In the genomic region with DNA sequence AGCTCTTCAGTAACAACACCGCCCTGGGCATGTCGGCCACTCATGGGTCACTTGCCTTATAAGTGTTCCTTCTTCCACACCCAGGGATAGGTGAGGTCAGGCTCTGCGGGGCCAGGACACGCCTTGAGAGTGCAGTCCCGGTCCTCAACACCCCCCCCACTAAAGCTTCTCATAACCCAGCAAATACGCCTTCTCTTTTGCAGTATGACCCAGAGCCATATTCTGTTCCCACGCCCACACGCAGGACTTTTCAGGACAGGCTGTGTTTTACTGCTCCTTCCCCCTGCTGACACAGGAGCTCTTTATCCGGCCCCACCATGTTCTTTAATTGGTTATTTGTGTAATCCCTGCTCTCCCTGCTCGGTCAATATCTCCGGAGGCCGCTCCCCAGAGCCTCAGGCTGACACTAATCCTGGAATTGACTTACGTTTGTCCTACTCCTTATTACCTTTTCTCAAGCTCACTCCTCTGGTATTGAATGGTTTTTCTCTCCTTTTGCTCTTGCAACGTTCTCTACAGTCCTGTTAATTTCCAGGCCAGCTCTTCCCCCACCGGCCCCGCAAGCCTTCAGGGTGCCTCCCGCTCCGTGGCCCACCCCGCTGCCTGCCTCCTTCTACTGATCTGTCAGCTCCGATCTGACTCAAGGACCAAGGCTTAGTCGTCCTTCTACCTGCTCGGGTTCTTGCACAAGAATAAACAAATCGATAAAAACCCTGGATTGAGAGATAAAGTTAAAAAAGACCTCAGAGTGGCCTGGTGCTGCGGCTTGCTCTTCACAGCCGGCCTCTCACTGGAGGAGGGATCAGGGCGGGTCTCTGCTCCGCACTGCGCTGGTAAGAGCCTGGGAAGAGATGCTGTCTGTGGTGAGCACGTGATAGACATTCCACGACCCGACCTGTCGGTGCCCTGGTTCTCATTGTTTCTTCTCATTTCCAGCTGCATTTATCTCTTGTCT, we compare ENCODE assay signal across 12 cellular contexts.
DNase-seq lines count a peak whose midpoint lies in the region; ATAC-seq and TF ChIP-seq lines count a peak whose summit lies in the region.
"Had no signal": no experiment of that assay in that cellular context is flagged by ENCODE, and none has a peak within 500 bp of the region (broad histone marks: within the 10 kb centered on the region; RNA-seq: fewer than 3 reads in every experiment).

No MANE protein-coding gene starts in this region.

- H3K4me3 ChIP-seq in heart right ventricle (no peak overlapping the region), mesendoderm (ENCODE audit: low read length) (no peak overlapping the region), transverse colon (no peak overlapping the region)
- H3K4me3 ChIP-seq: vagina had no signal

- H3K4me3 Mint-ChIP-seq in central memory CD8-positive, alpha-beta T cell, result no peak overlapping the region

- TF ChIP-seq POLR2A in transverse colon (IDR thresholded peaks at IDR 0.05), result no peak
- no peak for TF ChIP-seq POLR2A in GM18505 (IDR thresholded peaks at IDR 0.05; ENCODE audit: borderline replicate concordance, extremely low read depth, insufficient read depth, insufficient read length)

- TF ChIP-seq CTCF in heart right ventricle (IDR thresholded peaks at IDR 0.05) (no peak), transverse colon (IDR thresholded peaks at IDR 0.05) (no peak)

- H2BK120ac ChIP-seq in mesendoderm (ENCODE audit: low read depth, low read length), result no peak overlapping the region

- H3K18ac ChIP-seq in mesendoderm (ENCODE audit: low read length), result no peak overlapping the region

- no peak overlapping the region for H4K5ac ChIP-seq in mesendoderm (ENCODE audit: low read length)

- H3K9me3 ChIP-seq in heart right ventricle (no peaks in the 10 kb centered on the region), transverse colon (no peaks in the 10 kb centered on the region)
- H3K9me3 ChIP-seq: vagina had no signal

- H3K27me3 ChIP-seq in heart right ventricle (no peaks in the 10 kb centered on the region), mesendoderm (ENCODE audit: insufficient read depth, low read length, poor library complexity) (no peaks in the 10 kb centered on the region), transverse colon (no peaks in the 10 kb centered on the region)
- H3K27me3 ChIP-seq: vagina had no signal

- no peak overlapping the region for H3K23ac ChIP-seq in mesendoderm (ENCODE audit: low read length)

- ATAC-seq in heart right ventricle (peak in 7 of 8 donors; percentile 20 to 68 (median 49)), GM18505 (IDR thresholded peaks at IDR 0.05; ENCODE audit: unreplicated experiment) (no peak), HG03135 (IDR thresholded peaks at IDR 0.05; ENCODE audit: unreplicated experiment) (no peak)
- ATAC-seq in central memory CD8-positive, alpha-beta T cell (replicated peaks; ENCODE audit: extremely low read depth, poor library complexity, severe bottlenecking), result no peak

- peak overlapping the region; percentile 61 for H3K27ac Mint-ChIP-seq in central memory CD8-positive, alpha-beta T cell (ENCODE audit: low read depth)

- no peaks in the 10 kb centered on the region for H3K9me3 Mint-ChIP-seq in central memory CD8-positive, alpha-beta T cell

- H3K79me2 ChIP-seq in mesendoderm (ENCODE audit: control insufficient read depth, insufficient read depth, low read length), result no peaks in the 10 kb centered on the region

- no peak overlapping the region for H2AK5ac ChIP-seq in mesendoderm (ENCODE audit: low read length)

- no peak overlapping the region for H3K4me2 ChIP-seq in mesendoderm (ENCODE audit: low read length)

- H2BK15ac ChIP-seq in mesendoderm (replicated peaks; ENCODE audit: low read depth), result no peak overlapping the region

- H3K27ac ChIP-seq in heart right ventricle, result peak overlapping the region in 5 of 10 donors; percentile 14 to 69 (median 27)
- no peak overlapping the region for H3K27ac ChIP-seq in mesendoderm (ENCODE audit: low read depth, low read length)
- H3K27ac ChIP-seq in transverse colon, result peak overlapping the region in 3 of 4 donors; percentile 28 to 45 (median 32)
- H3K27ac ChIP-seq: vagina had no signal

- H3K4ac ChIP-seq in mesendoderm (ENCODE audit: low read depth, low read length), result peak overlapping the region; percentile 1

- peak overlapping the region; percentile 52 for H3K56ac ChIP-seq in mesendoderm (ENCODE audit: low read length)

- H3K9ac ChIP-seq in mesendoderm (ENCODE audit: low read length), result peak overlapping the region; percentile 12

- intact Hi-C loops in heart right ventricle (cut with DNase I), result no loop called here
- intact Hi-C loops in cardiac septum (cut with DNase I), result no loop called here
- intact Hi-C loops in transverse colon (cut with DNase I; ENCODE audit: low total_unique reads), result no loop called here

- in situ Hi-C loops in transverse colon (cut with MboI; ENCODE audit: low pct_ligation_motif_present in 1 of 4, low pct_unique_long_range_greater_than_20kb in 1 of 4, low sequenced_read_pairs in 3 of 4), result no loop called here

- H3K79me1 ChIP-seq in mesendoderm (ENCODE audit: low read length), result no peaks in the 10 kb centered on the region

- no peaks in the 10 kb centered on the region for H3K27me3 Mint-ChIP-seq in central memory CD8-positive, alpha-beta T cell

- H3K36me3 ChIP-seq in heart right ventricle (peaks cover 0 to 18% (median 0%) of the 10 kb centered on the region in 9 donors), mesendoderm (ENCODE audit: control insufficient read depth, insufficient read depth, low read length) (no peaks in the 10 kb centered on the region), transverse colon (no peaks in the 10 kb centered on the region)
- H3K36me3 ChIP-seq: vagina had no signal

- WGBS in heart right ventricle, 2 donors, result 66 to 70% methylated on average over 32 of the region's 32 CpGs
- WGBS in mesendoderm (ENCODE audit: extremely low coverage, insufficient coverage, low lambda C conversion rate), result no CpG with 5 or more reads among the region's 32 CpGs
- WGBS in transverse colon (ENCODE audit: low coverage in 1 of 2), 2 donors, result 40 to 72% methylated on average over 1 to 32 of the region's 32 CpGs

- H3K36me3 Mint-ChIP-seq in central memory CD8-positive, alpha-beta T cell (ENCODE audit: insufficient read depth), result peaks cover 14% of the 10 kb centered on the region

- TF ChIP-seq EP300 in transverse colon (IDR thresholded peaks at IDR 0.05; ENCODE audit: low read depth), result no peak

- H2BK5ac ChIP-seq in mesendoderm (ENCODE audit: low read length), result no peak overlapping the region

- no peak overlapping the region for H4K8ac ChIP-seq in mesendoderm (ENCODE audit: low read depth, low read length)

- peaks cover 1% of the 10 kb centered on the region for H3K4me1 Mint-ChIP-seq in central memory CD8-positive, alpha-beta T cell

- peaks cover 0 to 7% (median 0%) of the 10 kb centered on the region in 9 donors for H3K4me1 ChIP-seq in heart right ventricle
- H3K4me1 ChIP-seq in mesendoderm (ENCODE audit: control insufficient read depth, low read depth, low read length), result peaks cover 7% of the 10 kb centered on the region
- peaks cover 0 to 34% (median 21%) of the 10 kb centered on the region in 4 donors for H3K4me1 ChIP-seq in transverse colon

- DNase-seq in heart right ventricle, result peak in 1 of 2 donors; percentile 40
- no peak for DNase-seq in cardiac septum (ENCODE audit: low spot score)
- no peak for DNase-seq in central memory CD8-positive, alpha-beta T cell (ENCODE audit: low spot score in 2 of 2)
- peak; percentile 76 for DNase-seq in mesendoderm
- DNase-seq in transverse colon, result peak; percentile 33
- DNase-seq in NCI-H1436 (lab: John Stamatoyannopoulos, UW), result no peak
- DNase-seq: ACHN; NCI-H2081; stimulated activated CD4-positive, alpha-beta T cell treated with anti-CD3 and anti-CD28 coated beads, Interleukin-2, amount 100 ng/mL, for 48 hours had no signal

Comparison
In these comparisons a context has a peak if more than half of its experiments do, and no peak if none do; other contexts are left out.
1. ATAC-seq: peak in heart right ventricle (7 of 8); none in central memory CD8-positive, alpha-beta T cell (single experiment), GM18505 (single experiment) and HG03135 (single experiment).
2. DNase-seq: peak in mesendoderm (single experiment) and transverse colon (single experiment); none in cardiac septum (single experiment), central memory CD8-positive, alpha-beta T cell (0 of 2) and NCI-H1436 (single experiment).